ENCODE assay signal across 14 cellular contexts in the genomic region with DNA sequence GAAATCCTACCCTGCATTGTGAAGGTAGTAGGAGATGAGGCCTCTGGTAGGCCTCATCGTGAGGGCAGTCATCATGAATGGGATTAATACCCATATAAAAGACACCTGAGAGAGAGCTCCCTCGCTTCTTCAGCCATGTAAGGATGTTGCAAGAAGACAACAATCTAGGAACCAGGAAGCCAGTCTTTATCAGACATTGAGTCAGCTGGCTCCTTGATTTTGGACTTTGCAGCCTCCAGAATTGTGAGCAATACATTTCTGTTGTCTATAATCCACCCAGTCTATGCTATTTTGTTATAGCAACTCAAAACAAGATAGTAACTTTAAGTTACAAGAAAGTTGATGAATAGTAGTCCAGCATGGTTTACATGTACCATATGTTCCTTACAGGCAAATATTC.
DNase-seq lines count a peak whose midpoint lies in the region; ATAC-seq and TF ChIP-seq lines count a peak whose summit lies in the region.
"Had no signal": no experiment of that assay in that cellular context is flagged by ENCODE, and none has a peak within 500 bp of the region (broad histone marks: within the 10 kb centered on the region; RNA-seq: fewer than 3 reads in every experiment).

No MANE protein-coding gene starts in this region.

- peak overlapping the region in 3 of 11 experiments; percentile 22 to 65 (median 42); a peak in 6 of 22 replicates for H3K4me2 ChIP-seq in BLaER1 treated with 17β-estradiol and CSF1 and Interleukin-3, amounts not matched to agents 10 nM and 100 nM
- no peak overlapping the region for H3K4me2 ChIP-seq in OCI-LY3 (ENCODE audit: low read length)

- TF ChIP-seq POLR2A in adrenal gland (IDR thresholded peaks at IDR 0.05): no peak

- DNase-seq in choroid plexus epithelial cell (ENCODE audit: low read depth) (peak; percentile 23), right atrium auricular region (ENCODE audit: low spot score) (no peak), glomerular visceral epithelial cell (ENCODE audit: extremely low spot score) (no peak), adrenal gland (no peak)
- DNase-seq: Caco-2; CD8-positive, alpha-beta memory T cell; DMS53; GOT3; H9 had no signal

- intact Hi-C loops in adrenal gland (cut with DNase I): no loop called here

- WGBS in liver: 94% methylated on average over 2 of the region's 2 CpGs
- 78 to 89% (median 85%) methylated on average over 2 of the region's 2 CpGs for WGBS in adrenal gland, 4 donors

- H3K9me3 ChIP-seq in BLaER1 treated with 17β-estradiol and CSF1 and Interleukin-3, amounts not matched to agents 10 nM and 100 nM (replicated peaks in 1 of 11): no peaks in the 10 kb centered on the region
- H3K9me3 ChIP-seq in OCI-LY3 (ENCODE audit: insufficient read depth, low read length) (no peaks in the 10 kb centered on the region), liver (ENCODE audit: control insufficient read depth in 4 of 4, low read length in 3 of 4) (no peaks in the 10 kb centered on the region), right atrium auricular region (peaks cover 0 to 3% of the 10 kb centered on the region in 2 donors), adrenal gland (replicated peaks in 1 of 3) (no peaks in the 10 kb centered on the region)
- H3K9me3 ChIP-seq: Caco-2 had no signal

- no peaks in the 10 kb centered on the region for H3K79me2 ChIP-seq in OCI-LY3 (ENCODE audit: low read length)

- TF ChIP-seq CTCF in OCI-LY3 (IDR thresholded peaks at IDR 0.05; ENCODE audit: low read depth, low read length) (no peak), choroid plexus epithelial cell (conservative IDR thresholded peaks at IDR 0.05; ENCODE audit: low read depth, low read length) (no peak), liver (IDR thresholded peaks at IDR 0.05; ENCODE audit: low read depth, low read length, missing input control) (no peak), right atrium auricular region (IDR thresholded peaks at IDR 0.05) (no peak), adrenal gland (IDR thresholded peaks at IDR 0.05) (no peak)

- no peak for TF ChIP-seq RAD21 in liver (IDR thresholded peaks at IDR 0.05)

- peak overlapping the region in 6 of 11 experiments; percentile 22 to 71 (median 58); a peak in 9 of 22 replicates for H3K27ac ChIP-seq in BLaER1 treated with 17β-estradiol and CSF1 and Interleukin-3, amounts not matched to agents 10 nM and 100 nM
- H3K27ac ChIP-seq in OCI-LY3 (ENCODE audit: low read length) (no peak overlapping the region), liver (ENCODE audit: low read depth in 1 of 2, low read length in 2 of 2) (peak overlapping the region; percentile 85 to 91), right atrium auricular region (no peak overlapping the region), adrenal gland (no peak overlapping the region)
- H3K27ac ChIP-seq: 22Rv1 had no signal

- no peaks in the 10 kb centered on the region for H4K20me1 ChIP-seq in BLaER1 treated with 17β-estradiol and CSF1 and Interleukin-3, amounts not matched to agents 10 nM and 100 nM
- no peaks in the 10 kb centered on the region for H4K20me1 ChIP-seq in OCI-LY3 (ENCODE audit: insufficient read depth, low read length)

- no peak overlapping the region for H3K4me3 ChIP-seq in BLaER1 treated with 17β-estradiol and CSF1 and Interleukin-3, amounts not matched to agents 10 nM and 100 nM
- H3K4me3 ChIP-seq in OCI-LY3 (ENCODE audit: low read length) (no peak overlapping the region), choroid plexus epithelial cell (ENCODE audit: low read depth, low read length) (no peak overlapping the region), liver (ENCODE audit: low read depth in 1 of 3, low read length in 3 of 3) (no peak overlapping the region), right atrium auricular region (no peak overlapping the region), adrenal gland (no peak overlapping the region)

- no peaks in the 10 kb centered on the region for H3K27me3 ChIP-seq in BLaER1 treated with 17β-estradiol and CSF1 and Interleukin-3, amounts not matched to agents 10 nM and 100 nM
- H3K27me3 ChIP-seq in OCI-LY3 (ENCODE audit: low read depth, low read length) (no peaks in the 10 kb centered on the region), liver (ENCODE audit: control insufficient read depth in 4 of 4, insufficient read depth in 4 of 4, low read length in 3 of 4) (no peaks in the 10 kb centered on the region), right atrium auricular region (no peaks in the 10 kb centered on the region), adrenal gland (no peaks in the 10 kb centered on the region)

- H3K9ac ChIP-seq in BLaER1 treated with 17β-estradiol and CSF1 and Interleukin-3, amounts not matched to agents 10 nM and 100 nM: no peak overlapping the region
- H3K9ac ChIP-seq in OCI-LY3 (ENCODE audit: low read length) (no peak overlapping the region), liver (ENCODE audit: low read depth in 1 of 2, low read length in 2 of 2) (no peak overlapping the region)

- no peak for ATAC-seq in HG02884 (IDR thresholded peaks at IDR 0.05; ENCODE audit: unreplicated experiment)

- no peaks in the 10 kb centered on the region for H3K36me3 ChIP-seq in BLaER1 treated with 17β-estradiol and CSF1 and Interleukin-3, amounts not matched to agents 10 nM and 100 nM
- no peaks in the 10 kb centered on the region for H3K36me3 ChIP-seq in OCI-LY3 (replicated peaks; ENCODE audit: low read depth, low read length)
- no peaks in the 10 kb centered on the region for H3K36me3 ChIP-seq in liver (ENCODE audit: control insufficient read depth in 4 of 4, insufficient read depth in 3 of 4, low read depth in 1 of 4, low read length in 3 of 4)
- no peaks in the 10 kb centered on the region for H3K36me3 ChIP-seq in right atrium auricular region
- no peaks in the 10 kb centered on the region for H3K36me3 ChIP-seq in adrenal gland (replicated peaks in 1 of 2)

- peaks cover 0 to 26% (median 17%) of the 10 kb centered on the region in 10 experiments; a peak in 15 of 20 replicates for H3K4me1 ChIP-seq in BLaER1 treated with 17β-estradiol and CSF1 and Interleukin-3, amounts not matched to agents 10 nM and 100 nM
- H3K4me1 ChIP-seq in OCI-LY3 (ENCODE audit: low read length) (no peaks in the 10 kb centered on the region), liver (ENCODE audit: control insufficient read depth in 4 of 4, insufficient read depth in 4 of 4, low read length in 3 of 4) (peaks cover 2 to 27% (median 12%) of the 10 kb centered on the region in 4 donors), right atrium auricular region (no peaks in the 10 kb centered on the region), adrenal gland (replicated peaks in 1 of 2) (peaks cover 0 to 10% of the 10 kb centered on the region in 2 donors)
- H3K4me1 ChIP-seq: Caco-2 had no signal

- peak overlapping the region; percentile 9; the same call in 1 of the 2 replicates for H2AFZ ChIP-seq in OCI-LY3 (ENCODE audit: low read depth, low read length)

TF ChIP-seq in liver, 16 proteins besides CTCF, POLR2A, EP300 and RAD21:
- TF ChIP-seq HNF4A (conservative IDR thresholded peaks at IDR 0.05) (peak in 1 of 2 donors; percentile 11), NR2F2 (IDR thresholded peaks at IDR 0.05) (no peak)

Comparison
In these comparisons a context has a peak if more than half of its experiments do, and no peak if none do; other contexts are left out.
1. H3K27ac ChIP-seq: peak in BLaER1 treated with 17β-estradiol and CSF1 and Interleukin-3, amounts not matched to agents 10 nM and 100 nM (6 of 11) and liver (2 of 2); none in OCI-LY3 (single experiment), right atrium auricular region (0 of 2) and adrenal gland (0 of 5).